ENCODE assay signal across 8 cellular contexts in the genomic region with DNA sequence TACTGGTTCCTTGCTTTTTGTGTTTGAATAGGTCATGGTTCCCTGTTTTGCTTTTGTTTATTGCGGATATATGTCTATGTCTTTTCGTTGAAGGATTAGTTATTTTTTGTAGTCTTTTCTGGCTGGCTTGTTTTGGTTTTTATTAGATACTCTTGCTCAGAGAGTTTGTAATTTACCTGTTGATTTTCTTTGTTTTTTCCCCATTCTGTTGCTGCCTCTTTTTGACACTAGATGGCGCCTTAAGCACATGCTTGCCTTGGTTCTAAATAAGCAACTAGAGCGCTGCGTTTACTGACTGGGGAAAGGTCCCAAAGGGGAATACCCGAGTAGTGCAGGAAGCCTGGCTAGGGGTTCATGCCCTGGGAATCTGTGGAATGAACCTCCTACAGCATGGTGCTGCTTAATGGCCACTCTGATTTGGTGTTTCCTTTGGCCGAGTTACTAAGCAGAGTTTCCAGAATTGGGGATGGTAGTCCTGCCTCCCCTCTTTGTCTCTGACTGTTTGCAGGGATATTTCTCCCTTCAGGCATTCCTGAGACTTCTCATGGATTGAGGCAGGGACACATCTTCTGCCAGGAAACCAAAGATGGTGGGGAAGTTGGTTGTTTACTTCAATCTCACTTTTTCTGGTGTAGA.
A peak's percentile ranks its signal among the peaks of the same experiment; 100 is the strongest.
DNase-seq lines count a peak whose midpoint lies in the region; ATAC-seq and TF ChIP-seq lines count a peak whose summit lies in the region.

No MANE protein-coding gene starts in this region.

- H3K4me1 Mint-ChIP-seq in activated CD4-positive, alpha-beta T cell treated with anti-CD3 and anti-CD28 coated beads for 36 hours: no peaks in the 10 kb centered on the region

- H3K4me3 ChIP-seq in brain microvascular endothelial cell (ENCODE audit: low read depth, low read length): no peak overlapping the region
- no peak overlapping the region for H3K4me3 ChIP-seq in osteoblast (ENCODE audit: insufficient read depth, low read length)

- H3K4me3 Mint-ChIP-seq in activated CD4-positive, alpha-beta T cell treated with anti-CD3 and anti-CD28 coated beads for 36 hours: no peak overlapping the region

- POLR2A ChIA-PET in activated CD4-positive, alpha-beta T cell treated with anti-CD3 and anti-CD28 coated beads for 36 hours (lab: Charles Lee): no interaction called here

- CTCF ChIA-PET in activated CD4-positive, alpha-beta T cell treated with anti-CD3 and anti-CD28 coated beads for 36 hours (lab: Charles Lee): interaction anchor here (0.6 to 1.3 kb wide), 4 partner anchors 15 to 1339 kb away, joined by 3 to 4 read pairs (median 4); no protein-coding TSS in a partner anchor

- peaks cover 4% of the 10 kb centered on the region for H3K36me3 Mint-ChIP-seq in activated CD4-positive, alpha-beta T cell treated with anti-CD3 and anti-CD28 coated beads for 36 hours (ENCODE audit: low read depth)

- peaks cover 13% of the 10 kb centered on the region for H3K9me3 Mint-ChIP-seq in activated CD4-positive, alpha-beta T cell treated with anti-CD3 and anti-CD28 coated beads for 36 hours (ENCODE audit: low read depth)

- H3K27ac ChIP-seq in brain microvascular endothelial cell (no peak overlapping the region), osteoblast (ENCODE audit: low read depth, low read length) (no peak overlapping the region)

- H3K9me3 ChIP-seq in osteoblast (ENCODE audit: low read depth, low read length): no peaks in the 10 kb centered on the region

- H3K4me2 ChIP-seq in osteoblast (ENCODE audit: insufficient read depth, low read length): no peak overlapping the region

- peak; percentile 75 for TF ChIP-seq CTCF in brain microvascular endothelial cell (IDR thresholded peaks at IDR 0.05; ENCODE audit: low read depth, low read length, missing control alignments)
- peak; percentile 66 for TF ChIP-seq CTCF in osteoblast (IDR thresholded peaks at IDR 0.05; ENCODE audit: extremely low read depth, low read depth, low read length)

- H3K4me1 ChIP-seq in osteoblast (ENCODE audit: insufficient read depth, low read length): peaks cover 7% of the 10 kb centered on the region

- peaks cover 37% of the 10 kb centered on the region for H3K27me3 Mint-ChIP-seq in activated CD4-positive, alpha-beta T cell treated with anti-CD3 and anti-CD28 coated beads for 36 hours

- no peaks in the 10 kb centered on the region for H3K79me2 ChIP-seq in osteoblast (ENCODE audit: insufficient read depth, low read length)

- H3K27ac Mint-ChIP-seq in activated CD4-positive, alpha-beta T cell treated with anti-CD3 and anti-CD28 coated beads for 36 hours: no peak overlapping the region

- no peaks in the 10 kb centered on the region for H3K27me3 ChIP-seq in brain microvascular endothelial cell (replicated peaks)
- H3K27me3 ChIP-seq in osteoblast (ENCODE audit: insufficient read depth, low read length): no peaks in the 10 kb centered on the region

- no peaks in the 10 kb centered on the region for H4K20me1 ChIP-seq in osteoblast (ENCODE audit: insufficient read depth, low read length)

- in situ Hi-C loops in brain microvascular endothelial cell (cut with HindIII; ENCODE audit: low pct_ligation_motif_present, low sequenced_read_pairs): no loop called here

- H3K36me3 ChIP-seq in brain microvascular endothelial cell (replicated peaks) (no peaks in the 10 kb centered on the region), osteoblast (ENCODE audit: insufficient read depth, low read length) (no peaks in the 10 kb centered on the region)

- DNase-seq in activated CD4-positive, alpha-beta T cell treated with anti-CD3 and anti-CD28 coated beads for 36 hours: peak; percentile 24
- DNase-seq in activated CD4-positive, alpha-beta T cell treated with anti-CD3 and anti-CD28 coated beads, Interleukin-2, amount 50 U/mL, for 4 hours: no peak
- DNase-seq in NCI-H1105 (lab: John Stamatoyannopoulos, UW) (peak; percentile 59), brain microvascular endothelial cell (peak; percentile 50), osteoblast (ENCODE audit: insufficient read length, low spot score, missing footprints) (no peak), midbrain (lab: John Stamatoyannopoulos, UW) (no peak), glomerular visceral epithelial cell (ENCODE audit: extremely low spot score) (no peak)
- DNase-seq in stimulated activated CD4-positive, alpha-beta T cell treated with anti-CD3 and anti-CD28 coated beads, Interleukin-12 subunit alpha, Interleukin-12 subunit beta, amount 100 ng/mL, for 4 hours: no peak

- intact Hi-C loops in activated CD4-positive, alpha-beta T cell treated with anti-CD3 and anti-CD28 coated beads for 36 hours (cut with DNase I, micrococcal nuclease): loop anchor here in 1 of 2 experiments (1.0 to 5.0 kb wide), 3 partner anchors 469 to 732 kb away; no protein-coding TSS in a partner anchor

- no peak overlapping the region for H2AFZ ChIP-seq in osteoblast (ENCODE audit: low read length)

- no peak for ATAC-seq in activated CD4-positive, alpha-beta T cell treated with anti-CD3 and anti-CD28 coated beads for 36 hours

Comparison
In these comparisons a context has a peak if more than half of its experiments do, and no peak if none do; other contexts are left out.
1. DNase-seq: peak in activated CD4-positive, alpha-beta T cell treated with anti-CD3 and anti-CD28 coated beads for 36 hours (single experiment), NCI-H1105 (single experiment) and brain microvascular endothelial cell (single experiment); none in activated CD4-positive, alpha-beta T cell treated with anti-CD3 and anti-CD28 coated beads, Interleukin-2, amount 50 U/mL, for 4 hours (0 of 2), osteoblast (single experiment), midbrain (single experiment), glomerular visceral epithelial cell (single experiment) and stimulated activated CD4-positive, alpha-beta T cell treated with anti-CD3 and anti-CD28 coated beads, Interleukin-12 subunit alpha, Interleukin-12 subunit beta, amount 100 ng/mL, for 4 hours (single experiment).